Comparison of ENCODE assay signal across 8 cellular contexts in the genomic region with DNA sequence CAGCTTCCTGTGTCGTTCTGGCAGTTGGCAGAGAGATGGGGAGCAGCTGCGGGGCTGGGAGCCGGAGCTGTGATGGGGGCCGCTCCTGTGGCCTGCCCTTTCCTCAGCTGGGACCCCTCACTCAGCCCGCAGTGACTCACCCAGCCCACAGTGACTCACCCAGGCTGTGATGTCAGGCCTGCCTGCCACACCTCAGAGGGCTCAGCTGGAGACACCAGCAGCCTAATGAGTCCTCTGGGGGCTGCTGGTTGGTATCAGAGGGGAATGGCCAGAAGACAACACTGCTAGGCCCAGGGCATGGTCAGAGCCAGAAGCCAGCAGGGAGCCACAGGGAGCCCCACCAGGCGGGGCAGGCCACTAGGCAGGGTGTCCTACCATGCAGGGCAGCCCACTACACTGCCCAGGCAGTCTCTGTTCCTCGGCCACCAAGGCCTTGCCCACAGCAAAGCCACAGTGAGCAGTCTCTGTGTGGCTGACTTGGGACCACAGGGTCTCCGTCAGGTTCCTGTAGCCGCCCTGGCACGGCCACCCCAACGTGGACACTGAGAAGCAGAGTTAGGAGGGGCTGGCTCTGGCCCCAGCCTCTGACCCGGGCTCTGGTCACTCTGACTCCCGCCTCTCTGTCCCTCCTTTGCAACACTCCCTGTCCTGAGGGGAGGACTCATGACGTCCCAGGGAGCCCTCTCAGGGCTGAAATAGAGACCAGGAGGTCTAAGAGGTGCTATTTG. TPM values are rescaled to one million over a fixed set of nuclear protein-coding genes. Genes with fewer than 3 reads are reported as not detected.
DNase-seq lines count a peak whose midpoint lies in the region; ATAC-seq, FAIRE-seq and TF ChIP-seq lines count a peak whose summit lies in the region.

No MANE protein-coding gene starts in this region.

- H3K4me2 ChIP-seq in A549: peak overlapping the region; percentile 50

- no peak for TF ChIP-seq RAD21 in A549 (conservative IDR thresholded peaks at IDR 0.05 in 1 of 2, IDR thresholded peaks at IDR 0.05 in 1 of 2)

- H3K9me3 ChIP-seq in A549: no peaks in the 10 kb centered on the region

- no peak for FAIRE-seq in A549 (lab: Jason Lieb, UNC)

- TF ChIP-seq POLR2A in A549 (IDR thresholded peaks at IDR 0.05; ENCODE audit: low read length): no peak

- CTCF ChIA-PET in A549 (lab: Yijun Ruan, JAX): interaction anchor here (0.7 to 5.0 kb wide), 8 partner anchors 10 to 404 kb away, joined by 3 to 31 read pairs (median 6); no protein-coding TSS in a partner anchor
- CTCF ChIA-PET in RWPE1 (lab: Yijun Ruan, JAX): interaction anchor here (0.9 to 1.3 kb wide), 3 partner anchors 11 to 224 kb away, joined by 3 to 4 read pairs (median 4); no protein-coding TSS in a partner anchor
- CTCF ChIA-PET in activated naive CD4-positive, alpha-beta T cell treated with anti-CD3 and anti-CD28 coated beads for 36 hours (lab: Charles Lee): interaction anchor here (1.0 to 3.0 kb wide), 7 partner anchors 9 to 224 kb away, joined by 3 to 17 read pairs (median 5); no protein-coding TSS in a partner anchor

- TF ChIP-seq EP300 in A549 (IDR thresholded peaks at IDR 0.05): no peak

- H3K27me3 Mint-ChIP-seq in activated naive CD4-positive, alpha-beta T cell treated with anti-CD3 and anti-CD28 coated beads for 36 hours (ENCODE audit: low read depth): no peaks in the 10 kb centered on the region

- H3K9me3 Mint-ChIP-seq in activated naive CD4-positive, alpha-beta T cell treated with anti-CD3 and anti-CD28 coated beads for 36 hours: no peaks in the 10 kb centered on the region

- H3K4me1 ChIP-seq in A549: peaks cover 60% of the 10 kb centered on the region

- ATAC-seq in A549 (peak; percentile 69 to 71), GM21786 (IDR thresholded peaks at IDR 0.05; ENCODE audit: unreplicated experiment) (peak; percentile 78)

- TF ChIP-seq CTCF in A549 (IDR thresholded peaks at IDR 0.05) (no peak), RWPE1 (conservative IDR thresholded peaks at IDR 0.05; ENCODE audit: low read depth) (no peak)

- DNase-seq in A549 (ENCODE audit: low read depth in 1 of 2, low spot score in 1 of 2) (peak; percentile 29 to 30), RWPE1 (ENCODE audit: low spot score) (peak; percentile 57), iPS-NIHi7 (ENCODE audit: extremely low spot score) (peak; percentile 48), NCI-H1105 (lab: John Stamatoyannopoulos, UW) (no peak), occipital lobe (lab: John Stamatoyannopoulos, UW) (no peak)
- peak; percentile 92 for DNase-seq in activated naive CD4-positive, alpha-beta T cell treated with anti-CD3 and anti-CD28 coated beads for 36 hours
- peak; percentile 70 for DNase-seq in stimulated activated CD8-positive, alpha-beta memory T cell treated with anti-CD3 and anti-CD28 coated beads, Interleukin-12 subunit alpha, Interleukin-12 subunit beta, amount 100 ng/mL, for 24 hours (ENCODE audit: extremely low read depth)

- H3K27ac ChIP-seq in A549 (peak overlapping the region; percentile 62 to 80; a peak in 5 of 6 replicates), RWPE1 (no peak overlapping the region)

- intact Hi-C loops in activated naive CD4-positive, alpha-beta T cell treated with anti-CD3 and anti-CD28 coated beads for 36 hours (cut with micrococcal nuclease): loop anchor here (1.0 kb wide), 1 partner anchor 14 kb away; no protein-coding TSS in a partner anchor

- peak overlapping the region; percentile 46 for H3K27ac Mint-ChIP-seq in activated naive CD4-positive, alpha-beta T cell treated with anti-CD3 and anti-CD28 coated beads for 36 hours

- H3K4me3 Mint-ChIP-seq in activated naive CD4-positive, alpha-beta T cell treated with anti-CD3 and anti-CD28 coated beads for 36 hours: no peak overlapping the region

- no peaks in the 10 kb centered on the region for H3K36me3 Mint-ChIP-seq in activated naive CD4-positive, alpha-beta T cell treated with anti-CD3 and anti-CD28 coated beads for 36 hours (ENCODE audit: low read depth)

- 56% methylated on average over 3 of the region's 14 CpGs for WGBS in A549 (ENCODE audit: missing lambda C conversion rate)

- POLR2A ChIA-PET in A549 (lab: Yijun Ruan, JAX) (no interaction called here), RWPE1 (lab: Yijun Ruan, JAX; ENCODE audit: low non-redundant PET) (no interaction called here)

- H3K4me1 Mint-ChIP-seq in activated naive CD4-positive, alpha-beta T cell treated with anti-CD3 and anti-CD28 coated beads for 36 hours (ENCODE audit: low read depth): peaks cover 50% of the 10 kb centered on the region

- H3K4me3 ChIP-seq in A549: no peak overlapping the region

TF ChIP-seq in A549, 52 proteins besides CTCF, POLR2A, EP300 and RAD21:
- TF ChIP-seq HOXA7 (CRISPR knock-in tag; IDR thresholded peaks at IDR 0.05) (no peak), RFX5 (IDR thresholded peaks at IDR 0.05) (no peak), FOSL2 (IDR thresholded peaks at IDR 0.05) (no peak), FOSL2 (CRISPR knock-in tag; IDR thresholded peaks at IDR 0.05) (peak; percentile 78)

RNA-seq across cellular contexts. Expression of gene FXYD2, which starts 4.3 kb away (rescaled TPM):
- polyA plus RNA-seq in A549 (2011; rRNA removed) (23.7 and 25.9 TPM in 2 replicates), A549 (2017; fragmentation: RNase III; extraction: RNeasy Plus Mini Kit Qiagen cat#74134 plus additional on column Dnase treatment) (29.7 to 55.6 TPM (median 48.9 TPM) in 3 replicates)
- polyA plus RNA-seq in A549 (2012; cell fraction: cytosol; rRNA removed): 22.1 and 23.1 TPM in 2 replicates
- polyA plus RNA-seq in A549 (2012; cell fraction: nucleus; rRNA removed): 13.0 and 13.7 TPM in 2 replicates
- polyA minus RNA-seq in A549 (2011; rRNA and poly(A)+ RNA removed): 5.3 and 19.0 TPM in 2 replicates
- 1 to 10 TPM in 1 of 2 experiments, not detected in 1; 1.1 TPM for total RNA-seq in activated naive CD4-positive, alpha-beta T cell treated with anti-CD3 and anti-CD28 coated beads for 36 hours
- total RNA-seq in occipital lobe: 0.62 TPM

RNA-seq across cellular contexts. Expression of gene DSCAML1, which starts 31.8 kb away (rescaled TPM):
- 0.22 and 0.31 TPM in 2 replicates for polyA plus RNA-seq in A549 (2011; rRNA removed)
- 0.24 and 0.40 TPM in 2 replicates for polyA plus RNA-seq in A549 (2012; cell fraction: cytosol; rRNA removed)
- 0.45 and 0.65 TPM in 2 replicates for polyA plus RNA-seq in A549 (2012; cell fraction: nucleus; rRNA removed)
- polyA plus RNA-seq in A549 (2017; fragmentation: RNase III; extraction: RNeasy Plus Mini Kit Qiagen cat#74134 plus additional on column Dnase treatment): 0.12 to 0.13 TPM (median 0.12 TPM) in 3 replicates
- polyA minus RNA-seq in A549 (2011; rRNA and poly(A)+ RNA removed): 0.87 and 1.1 TPM in 2 replicates
- total RNA-seq in activated naive CD4-positive, alpha-beta T cell treated with anti-CD3 and anti-CD28 coated beads for 36 hours: under 1 TPM; 0.17 to 0.30 TPM
- total RNA-seq in occipital lobe: 7.6 TPM

RNA-seq across cellular contexts. Expression of gene FXYD6, which starts 47.7 kb away (rescaled TPM):
- polyA plus RNA-seq in A549 (2011; rRNA removed) (0.49 and 0.57 TPM in 2 replicates), A549 (2017; fragmentation: RNase III; extraction: RNeasy Plus Mini Kit Qiagen cat#74134 plus additional on column Dnase treatment) (0.10 to 0.26 TPM (median 0.24 TPM) in 3 replicates)
- polyA plus RNA-seq in A549 (2012; cell fraction: cytosol; rRNA removed): 0.29 TPM in 2 replicates
- 0.07 and 0.17 TPM in 2 replicates for polyA plus RNA-seq in A549 (2012; cell fraction: nucleus; rRNA removed)
- polyA minus RNA-seq in A549 (2011; rRNA and poly(A)+ RNA removed): 0.34 and 1.2 TPM in 2 replicates
- not detected for total RNA-seq in activated naive CD4-positive, alpha-beta T cell treated with anti-CD3 and anti-CD28 coated beads for 36 hours
- total RNA-seq in occipital lobe: 107 TPM

Comparison
In these comparisons a context has a peak if more than half of its experiments do, and no peak if none do; other contexts are left out.
1. DNase-seq: peak in A549 (2 of 2), RWPE1 (single experiment), activated naive CD4-positive, alpha-beta T cell treated with anti-CD3 and anti-CD28 coated beads for 36 hours (single experiment), iPS-NIHi7 (single experiment) and stimulated activated CD8-positive, alpha-beta memory T cell treated with anti-CD3 and anti-CD28 coated beads, Interleukin-12 subunit alpha, Interleukin-12 subunit beta, amount 100 ng/mL, for 24 hours (single experiment); none in NCI-H1105 (single experiment) and occipital lobe (single experiment).
2. RNA of gene FXYD6, which starts 47.7 kb away (total RNA-seq): 107 TPM in occipital lobe (single experiment); not detected in activated naive CD4-positive, alpha-beta T cell treated with anti-CD3 and anti-CD28 coated beads for 36 hours; every median in the first group is over 10 times any median in the second.